In the genomic region with DNA sequence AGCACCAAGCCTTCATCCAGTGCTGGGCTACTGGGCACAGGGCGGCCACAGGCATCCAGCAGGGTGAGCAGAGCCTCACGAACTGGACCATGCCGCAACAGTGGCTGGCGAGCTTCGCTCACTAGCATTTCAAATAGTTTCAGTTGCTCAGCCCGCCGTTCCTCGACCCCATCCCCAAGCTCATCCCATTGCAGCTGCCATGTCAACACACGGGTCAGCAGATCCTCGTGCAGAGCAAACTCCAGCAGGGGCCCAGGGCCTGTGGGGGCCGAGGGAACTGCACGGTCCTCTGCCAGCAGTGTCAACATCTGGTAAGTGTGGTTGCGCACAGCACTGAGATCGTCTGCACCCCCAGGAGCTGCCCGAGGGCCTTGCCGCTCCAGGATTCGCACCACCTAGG, we compare ENCODE assay signal across 34 cellular contexts. TPM values are rescaled to one million over a fixed set of nuclear protein-coding genes. Genes with fewer than 3 reads are reported as not detected.
"Had no signal": no experiment of that assay in that cellular context is flagged by ENCODE, and none has a peak within 500 bp of the region (broad histone marks: within the 10 kb centered on the region; RNA-seq: fewer than 3 reads in every experiment).

No MANE protein-coding gene starts in this region.

- H3K27me3 Mint-ChIP-seq: stimulated activated memory B cell treated with anti-CD40 and anti-IgM and Interleukin-4, amounts not matched to agents 10 μg/mL and 1 μg/mL and 100 μg/mL, for 72 hours; stimulated activated naive B cell treated with anti-CD40 and anti-IgM and Interleukin-4, amounts not matched to agents 10 μg/mL and 1 μg/mL and 100 μg/mL, for 72 hours; stimulated activated naive CD8-positive, alpha-beta T cell treated with anti-CD3 and anti-CD28 coated beads, Interleukin-15, amount 100 ng/mL, for 72 hours; stimulated activated naive CD8-positive, alpha-beta T cell treated with anti-CD3 and anti-CD28 coated beads, Interleukin-15, Interleukin-2, amounts not matched to agents 100 ng/mL and 50 ng/mL, for 24 hours; type B pancreatic cell had no signal

- H3K4me3 Mint-ChIP-seq: stimulated activated effector memory CD8-positive, alpha-beta T cell treated with anti-CD3 and anti-CD28 coated beads, Interleukin-12 subunit alpha, Interleukin-12 subunit beta, amount 100 ng/mL, for 72 hours; stimulated activated memory B cell treated with anti-CD40 and anti-IgM and Interleukin-4, amounts not matched to agents 10 μg/mL and 1 μg/mL and 100 μg/mL, for 72 hours; stimulated activated naive B cell treated with anti-CD40 and anti-IgM and Interleukin-4, amounts not matched to agents 10 μg/mL and 1 μg/mL and 100 μg/mL, for 72 hours; stimulated activated naive CD8-positive, alpha-beta T cell treated with anti-CD3 and anti-CD28 coated beads, Interleukin-15, amount 100 ng/mL, for 72 hours; stimulated activated naive CD8-positive, alpha-beta T cell treated with anti-CD3 and anti-CD28 coated beads, Interleukin-15, Interleukin-2, amounts not matched to agents 100 ng/mL and 50 ng/mL, for 24 hours; type B pancreatic cell had no signal

- H3K36me3 ChIP-seq: uterus had no signal

- H3K27ac ChIP-seq: stomach, suprapubic skin, testis, thoracic aorta, thyroid gland, tibial artery, tibial nerve, transverse colon, uterus, vagina had no signal

- H3K9me3 Mint-ChIP-seq: stimulated activated effector memory CD8-positive, alpha-beta T cell treated with anti-CD3 and anti-CD28 coated beads, Interleukin-12 subunit alpha, Interleukin-12 subunit beta, amount 100 ng/mL, for 72 hours; stimulated activated memory B cell treated with anti-CD40 and anti-IgM and Interleukin-4, amounts not matched to agents 10 μg/mL and 1 μg/mL and 100 μg/mL, for 72 hours; stimulated activated naive B cell treated with anti-CD40 and anti-IgM and Interleukin-4, amounts not matched to agents 10 μg/mL and 1 μg/mL and 100 μg/mL, for 72 hours; stimulated activated naive CD8-positive, alpha-beta T cell treated with anti-CD3 and anti-CD28 coated beads, Interleukin-15, amount 100 ng/mL, for 72 hours; stimulated activated naive CD8-positive, alpha-beta T cell treated with anti-CD3 and anti-CD28 coated beads, Interleukin-15, Interleukin-2, amounts not matched to agents 100 ng/mL and 50 ng/mL, for 24 hours had no signal

- H3K27me3 ChIP-seq: stomach, suprapubic skin, testis, thyroid gland, tibial artery, tibial nerve, transverse colon, upper lobe of left lung, upper lobe of right lung, uterus, vagina had no signal

- ATAC-seq: stimulated activated effector memory CD8-positive, alpha-beta T cell treated with anti-CD3 and anti-CD28 coated beads, Interleukin-12 subunit alpha, Interleukin-12 subunit beta, amount 100 ng/mL, for 72 hours; stimulated activated memory B cell treated with anti-CD40 and anti-IgM and Interleukin-4, amounts not matched to agents 10 μg/mL and 1 μg/mL and 100 μg/mL, for 72 hours; stimulated activated naive B cell treated with anti-CD40 and anti-IgM and Interleukin-4, amounts not matched to agents 10 μg/mL and 1 μg/mL and 100 μg/mL, for 72 hours; stimulated activated naive CD8-positive, alpha-beta T cell treated with anti-CD3 and anti-CD28 coated beads, Interleukin-15, amount 100 ng/mL, for 72 hours; stimulated activated naive CD8-positive, alpha-beta T cell treated with anti-CD3 and anti-CD28 coated beads, Interleukin-15, Interleukin-2, amounts not matched to agents 100 U/mL and 50 U/mL, for 24 hours; upper lobe of right lung had no signal

- DNase-seq: stimulated activated CD4-positive, alpha-beta T cell treated with anti-CD3 and anti-CD28 coated beads, Interleukin-2, amount 100 ng/mL, for 48 hours; stimulated activated CD4-positive, alpha-beta T cell treated with anti-CD3 and anti-CD28 coated beads, Interleukin-4, amount 100 ng/mL, for 1 hour; stimulated activated CD4-positive, alpha-beta T cell treated with anti-CD3 and anti-CD28 coated beads, Interleukin-4, amount 100 ng/mL, for 24 hours; stimulated activated CD4-positive, alpha-beta T cell treated with anti-CD3 and anti-CD28 coated beads, Interleukin-4, amount 100 ng/mL, for 4 hours; stimulated activated CD8-positive, alpha-beta memory T cell treated with anti-CD3 and anti-CD28 coated beads, Interleukin-4, amount 100 ng/mL, for 48 hours; stimulated activated naive B cell treated with anti-CD40 and anti-IgM and Interleukin-4, amounts not matched to agents 10 μg/mL and 1 μg/mL and 100 μg/mL, for 72 hours; stimulated activated naive CD4-positive, alpha-beta T cell; stimulated activated naive CD4-positive, alpha-beta T cell treated with Interleukin-2 at 50 U/mL for 16 hours; stimulated activated naive CD8-positive, alpha-beta T cell treated with anti-CD3 and anti-CD28 coated beads, Interleukin-15, amount 100 ng/mL, for 72 hours; stimulated activated naive CD8-positive, alpha-beta T cell treated with anti-CD3 and anti-CD28 coated beads, Interleukin-15, Interleukin-2, amounts not matched to agents 100 U/mL and 50 U/mL, for 24 hours; stomach; substantia nigra; testis; thyroid gland; tibial artery; transverse colon; trophoblast cell; upper lobe of right lung; uterus had no signal

- H3K27ac Mint-ChIP-seq: stimulated activated effector memory CD8-positive, alpha-beta T cell treated with anti-CD3 and anti-CD28 coated beads, Interleukin-12 subunit alpha, Interleukin-12 subunit beta, amount 100 ng/mL, for 72 hours; stimulated activated memory B cell treated with anti-CD40 and anti-IgM and Interleukin-4, amounts not matched to agents 10 μg/mL and 1 μg/mL and 100 μg/mL, for 72 hours; stimulated activated naive B cell treated with anti-CD40 and anti-IgM and Interleukin-4, amounts not matched to agents 10 μg/mL and 1 μg/mL and 100 μg/mL, for 72 hours; stimulated activated naive CD8-positive, alpha-beta T cell treated with anti-CD3 and anti-CD28 coated beads, Interleukin-15, Interleukin-2, amounts not matched to agents 100 ng/mL and 50 ng/mL, for 24 hours; type B pancreatic cell had no signal

- H3K9me3 ChIP-seq: stomach, suprapubic skin, testis, thoracic aorta, thyroid gland, tibial artery, tibial nerve, transverse colon, upper lobe of left lung, upper lobe of right lung, uterus, vagina had no signal

- H3K4me3 ChIP-seq: stomach, suprapubic skin, testis, thoracic aorta, thyroid gland, tibial artery, tibial nerve, transverse colon, upper lobe of left lung, upper lobe of right lung, uterus, vagina had no signal

- H3K4me1 ChIP-seq: testis, thyroid gland, uterus had no signal

- FAIRE-seq: urothelium cell line had no signal

RNA-seq across cellular contexts. Expression of gene CNGA4, which starts 15.0 kb away (rescaled TPM):
- total RNA-seq: stomach, subcutaneous adipose tissue, suprapubic skin, thoracic aorta, upper lobe of right lung, urinary bladder, vagina had no signal

RNA-seq across cellular contexts. Expression of gene C11orf42, which starts 18.5 kb away (rescaled TPM):
- total RNA-seq: stomach, subcutaneous adipose tissue, suprapubic skin, temporal lobe, thoracic aorta, thyroid gland, tibial nerve, transverse colon, upper lobe of left lung, upper lobe of right lung, ureter, urinary bladder, uterus, vagina had no signal
- polyA plus RNA-seq: stomach, thymus, urinary bladder had no signal

RNA-seq across cellular contexts. Expression of gene OR52W1, which starts 24.8 kb away (rescaled TPM):
- total RNA-seq: stomach, subcutaneous adipose tissue, suprapubic skin, temporal lobe, testis, thoracic aorta, thyroid gland, tibial nerve, transverse colon, upper lobe of left lung, upper lobe of right lung, ureter, urinary bladder, uterus, vagina had no signal
- polyA plus RNA-seq: stomach, urinary bladder had no signal

RNA-seq across cellular contexts. Expression of gene CCKBR, which starts 35.8 kb away (rescaled TPM):
- total RNA-seq: subcutaneous adipose tissue, thoracic aorta, tibial nerve, upper lobe of left lung, upper lobe of right lung, ureter, urinary bladder, uterus, vagina had no signal
